Comparison of ENCODE assay signal across 1 cellular context in the genomic region with DNA sequence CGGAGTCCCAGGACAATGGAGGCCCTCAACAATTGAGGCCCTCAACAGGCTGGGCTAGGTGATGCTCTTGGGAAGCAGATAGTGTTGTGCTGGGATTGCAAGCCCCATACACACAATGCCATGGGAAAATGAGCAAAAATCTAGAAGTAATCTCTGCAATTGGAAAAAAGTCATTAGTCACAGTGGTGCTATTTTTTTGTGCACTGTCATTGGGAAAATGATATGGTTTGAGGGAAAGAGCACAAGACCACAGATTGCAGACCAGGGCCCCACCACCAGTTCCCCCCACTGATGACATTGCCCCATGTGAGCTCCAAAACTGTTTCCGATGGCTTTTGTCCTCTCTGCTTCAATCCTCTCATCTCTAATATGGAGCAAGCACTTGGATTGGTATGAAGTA.
TF ChIP-seq lines count a peak whose summit lies in the region.

No MANE protein-coding gene starts in this region.

TF ChIP-seq in GM12891, 5 proteins besides CTCF, POLR2A, EP300 and RAD21:
- TF ChIP-seq PAX5 (IDR thresholded peaks at IDR 0.05; ENCODE audit: insufficient read depth, low read length, severe bottlenecking) (no peak), POU2F2 (IDR thresholded peaks at IDR 0.05; ENCODE audit: low read depth, low read length) (no peak), POLR2AphosphoS5 (IDR thresholded peaks at IDR 0.05; ENCODE audit: low read depth, low read length) (no peak), SPI1 (IDR thresholded peaks at IDR 0.05; ENCODE audit: low read depth, low read length) (no peak), TAF1 (IDR thresholded peaks at IDR 0.05; ENCODE audit: low read depth, low read length) (no peak)
